ENCODE assay signal across 2 cellular contexts in genomic region chr10:71232089-71232998, GRCh38.
TF ChIP-seq lines count a peak whose summit lies in the region.

No MANE protein-coding gene starts in this region.

TF ChIP-seq in HEK293, 187 proteins besides CTCF, POLR2A, EP300 and RAD21 (continued from another document and continues in another):
- peak; percentile 69 for TF ChIP-seq PRDM10 (tag by site-specific recombination; IDR thresholded peaks at IDR 0.05)
- TF ChIP-seq HOXC10 (CRISPR knock-in tag; IDR thresholded peaks at IDR 0.05): no peak
- TF ChIP-seq ZBTB48 (tag by site-specific recombination; IDR thresholded peaks at IDR 0.05): peak; percentile 64; the same call in 1 of the 2 replicates
- peak; percentile 62; the same call in 1 of the 2 replicates for TF ChIP-seq ATF2 (tag by site-specific recombination; IDR thresholded peaks at IDR 0.05; ENCODE audit: low read depth)
- TF ChIP-seq ZBTB17 (tag by site-specific recombination; IDR thresholded peaks at IDR 0.05): peak; percentile 97
- peak; percentile 38; the same call in 1 of the 2 replicates for TF ChIP-seq ZNF324 (tag by site-specific recombination; IDR thresholded peaks at IDR 0.05)
- no peak for TF ChIP-seq ZNF302 (tag by site-specific recombination; IDR thresholded peaks at IDR 0.05; ENCODE audit: low read depth)
- no peak for TF ChIP-seq MZF1 (tag by site-specific recombination; IDR thresholded peaks at IDR 0.05; ENCODE audit: borderline replicate concordance)
- no peak for TF ChIP-seq ZNF423 (tag by site-specific recombination; IDR thresholded peaks at IDR 0.05)
- no peak for TF ChIP-seq ZNF248 (tag by site-specific recombination; IDR thresholded peaks at IDR 0.05)
- TF ChIP-seq ZNF629 (tag by site-specific recombination; IDR thresholded peaks at IDR 0.05): peak; percentile 82
- TF ChIP-seq KLF1 (tag by site-specific recombination; IDR thresholded peaks at IDR 0.05): peak; percentile 88
- TF ChIP-seq ZNF623 (tag by site-specific recombination; IDR thresholded peaks at IDR 0.05): no peak
- peak; percentile 88 for TF ChIP-seq FEZF1 (tag by site-specific recombination; IDR thresholded peaks at IDR 0.05)
- TF ChIP-seq, protein P1, sequence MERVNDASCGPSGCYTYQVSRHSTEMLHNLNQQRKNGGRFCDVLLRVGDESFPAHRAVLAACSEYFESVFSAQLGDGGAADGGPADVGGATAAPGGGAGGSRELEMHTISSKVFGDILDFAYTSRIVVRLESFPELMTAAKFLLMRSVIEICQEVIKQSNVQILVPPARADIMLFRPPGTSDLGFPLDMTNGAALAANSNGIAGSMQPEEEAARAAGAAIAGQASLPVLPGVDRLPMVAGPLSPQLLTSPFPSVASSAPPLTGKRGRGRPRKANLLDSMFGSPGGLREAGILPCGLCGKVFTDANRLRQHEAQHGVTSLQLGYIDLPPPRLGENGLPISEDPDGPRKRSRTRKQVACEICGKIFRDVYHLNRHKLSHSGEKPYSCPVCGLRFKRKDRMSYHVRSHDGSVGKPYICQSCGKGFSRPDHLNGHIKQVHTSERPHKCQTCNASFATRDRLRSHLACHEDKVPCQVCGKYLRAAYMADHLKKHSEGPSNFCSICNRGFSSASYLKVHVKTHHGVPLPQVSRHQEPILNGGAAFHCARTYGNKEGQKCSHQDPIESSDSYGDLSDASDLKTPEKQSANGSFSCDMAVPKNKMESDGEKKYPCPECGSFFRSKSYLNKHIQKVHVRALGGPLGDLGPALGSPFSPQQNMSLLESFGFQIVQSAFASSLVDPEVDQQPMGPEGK (tag by site-specific recombination; IDR thresholded peaks at IDR 0.05): peak; percentile 87
- TF ChIP-seq ZNF341 (tag by site-specific recombination; IDR thresholded peaks at IDR 0.05; ENCODE audit: low read depth): peak; percentile 31; the same call in 1 of the 2 replicates
- 0 out of 2 replicates have a peak, but pooled peaks have one; percentile 25 for TF ChIP-seq ZSCAN4 (tag by site-specific recombination; IDR thresholded peaks at IDR 0.05)
- TF ChIP-seq ZNF24 (tag by site-specific recombination; IDR thresholded peaks at IDR 0.05): 0 out of 2 replicates have a peak, but pooled peaks have one; percentile 42
- TF ChIP-seq ZEB2 (tag by site-specific recombination; IDR thresholded peaks at IDR 0.05): peak; percentile 70
- TF ChIP-seq OSR2 (tag by site-specific recombination; IDR thresholded peaks at IDR 0.05): peak; percentile 58; the same call in 1 of the 2 replicates
- peak; percentile 38; the same call in 1 of the 2 replicates for TF ChIP-seq ZNF600 (tag by site-specific recombination; IDR thresholded peaks at IDR 0.05)
- peak; percentile 38; the same call in 1 of the 2 replicates for TF ChIP-seq SP2 (tag by site-specific recombination; IDR thresholded peaks at IDR 0.05)
- no peak for TF ChIP-seq ZNF132 (tag by site-specific recombination; IDR thresholded peaks at IDR 0.05; ENCODE audit: borderline replicate concordance)
- peak; percentile 81 for TF ChIP-seq WT1 (tag by site-specific recombination; IDR thresholded peaks at IDR 0.05)
- peak; percentile 79 for TF ChIP-seq ZBTB21 (tag by site-specific recombination; IDR thresholded peaks at IDR 0.05)

TF ChIP-seq in GM23338, 12 proteins besides CTCF, POLR2A, EP300 and RAD21 (continued from another document):
- no peak for TF ChIP-seq ZNF114 (CRISPR knock-in tag; IDR thresholded peaks at IDR 0.05)
- no peak for TF ChIP-seq EZH2 (IDR thresholded peaks at IDR 0.05; ENCODE audit: low read depth, unreplicated experiment)
- no peak for TF ChIP-seq ZNF462 (CRISPR knock-in tag; IDR thresholded peaks at IDR 0.05)
- TF ChIP-seq, protein P2, sequence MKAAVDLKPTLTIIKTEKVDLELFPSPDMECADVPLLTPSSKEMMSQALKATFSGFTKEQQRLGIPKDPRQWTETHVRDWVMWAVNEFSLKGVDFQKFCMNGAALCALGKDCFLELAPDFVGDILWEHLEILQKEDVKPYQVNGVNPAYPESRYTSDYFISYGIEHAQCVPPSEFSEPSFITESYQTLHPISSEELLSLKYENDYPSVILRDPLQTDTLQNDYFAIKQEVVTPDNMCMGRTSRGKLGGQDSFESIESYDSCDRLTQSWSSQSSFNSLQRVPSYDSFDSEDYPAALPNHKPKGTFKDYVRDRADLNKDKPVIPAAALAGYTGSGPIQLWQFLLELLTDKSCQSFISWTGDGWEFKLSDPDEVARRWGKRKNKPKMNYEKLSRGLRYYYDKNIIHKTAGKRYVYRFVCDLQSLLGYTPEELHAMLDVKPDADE (IDR thresholded peaks at IDR 0.05): no peak
TF ChIP-seq in GM23338: peak in this region for 0.
